Comparison of ENCODE assay signal across 18 cellular contexts in genomic region chr4:119648398-119648797, GRCh38. TPM values are rescaled to one million over a fixed set of nuclear protein-coding genes. Genes with fewer than 3 reads are reported as not detected.
DNase-seq lines count a peak whose midpoint lies in the region; ATAC-seq, FAIRE-seq and TF ChIP-seq lines count a peak whose summit lies in the region.
"Had no signal": no experiment of that assay in that cellular context is flagged by ENCODE, and none has a peak within 500 bp of the region (broad histone marks: within the 10 kb centered on the region; RNA-seq: fewer than 3 reads in every experiment).

No MANE protein-coding gene starts in this region.

- no peaks in the 10 kb centered on the region for H3K27me3 ChIP-seq in IMR-90 (ENCODE audit: control insufficient read depth, insufficient read depth, low read length)
- H3K27me3 ChIP-seq in HepG2 (ENCODE audit: control insufficient read depth in 1 of 2, insufficient read depth in 2 of 2, low read length in 2 of 2) = no peaks in the 10 kb centered on the region

- DNase-seq in IMR-90 (no peak), HepG2 (ENCODE audit: low spot score) (peak; percentile 29), activated gamma-delta T cell treated with Interleukin-2 at 50 U/mL for 16 hours (no peak), chondrocyte (ENCODE audit: low spot score) (no peak), dedifferentiated amniotic fluid mesenchymal stem cell (ENCODE audit: extremely low spot score) (no peak)
- DNase-seq: C1 segment of cervical spinal cord; CD4-positive, alpha-beta memory T cell; COR-L47; DMS153; DND-41; GM23248; H7; HCEC 1CT had no signal

- H2BK20ac ChIP-seq in IMR-90 (ENCODE audit: low read depth, low read length) = peak overlapping the region; percentile 91

- peak overlapping the region; percentile 95 for H2AK5ac ChIP-seq in IMR-90 (ENCODE audit: low read depth, low read length)

- H3K14ac ChIP-seq in IMR-90 (replicated peaks; ENCODE audit: low read depth, low read length) = peak overlapping the region; percentile 77; the same call in 1 of the 2 replicates

- peak overlapping the region; percentile 20 for H2AK9ac ChIP-seq in IMR-90 (replicated peaks; ENCODE audit: low read depth, low read length, poor library complexity)

- TF ChIP-seq POLR2A in IMR-90 (IDR thresholded peaks at IDR 0.05; ENCODE audit: low read depth, low read length) = no peak
- no peak for TF ChIP-seq POLR2A in HepG2 (IDR thresholded peaks at IDR 0.05; ENCODE audit: insufficient read depth in 1 of 2, low read depth in 2 of 2, low read length in 2 of 2)

- ATAC-seq in IMR-90 (ENCODE audit: low read depth) (no peak), HepG2 (peak; percentile 90)

- dilution Hi-C loops in IMR-90 (cut with HindIII; ENCODE audit: low sequenced_read_pairs, unreplicated experiment) = no loop called here

- no TSS peak for BruUV-seq in IMR-90 (replicated peaks; lab: Mats Ljungman, UMichigan)
- no TSS peak for BruUV-seq in HepG2 (replicated peaks; lab: Mats Ljungman, UMichigan)

- peaks cover 33% of the 10 kb centered on the region for H3K4me1 Mint-ChIP-seq in nephron
- H3K4me1 Mint-ChIP-seq in chondrocyte (ENCODE audit: low read depth) = peaks cover 18% of the 10 kb centered on the region

- TF ChIP-seq CTCF in IMR-90 (conservative IDR thresholded peaks at IDR 0.05; ENCODE audit: low read depth, low read length) (no peak), HepG2 (CRISPR knock-in tag; IDR thresholded peaks at IDR 0.05) (no peak), nephron (IDR thresholded peaks at IDR 0.05; ENCODE audit: unreplicated experiment in 3 of 3) (no peak), chondrocyte (IDR thresholded peaks at IDR 0.05) (no peak)

- H3K18ac ChIP-seq in IMR-90 (ENCODE audit: low read depth, low read length) = peak overlapping the region; percentile 76

- H3K56ac ChIP-seq in IMR-90 (ENCODE audit: extremely low read depth, insufficient read depth, low read length) = no peak overlapping the region

- H3K36me3 Mint-ChIP-seq in nephron (ENCODE audit: low read depth) = no peaks in the 10 kb centered on the region
- no peaks in the 10 kb centered on the region for H3K36me3 Mint-ChIP-seq in chondrocyte (ENCODE audit: low read depth)
- H3K36me3 Mint-ChIP-seq: CD4-positive, alpha-beta memory T cell had no signal

- H3K4me3 ChIP-seq in IMR-90 (ENCODE audit: insufficient read depth, low read depth, low read length) (no peak overlapping the region), HepG2 (replicated peaks in 1 of 3; ENCODE audit: insufficient read depth in 1 of 3, low read depth in 2 of 3, low read length in 3 of 3) (no peak overlapping the region)
- H3K4me3 ChIP-seq: GM23248 had no signal

- H3K27ac ChIP-seq in IMR-90 (ENCODE audit: insufficient read depth, low read length) (no peak overlapping the region), HepG2 (ENCODE audit: extremely low read length, insufficient read depth, low read length) (no peak overlapping the region)
- H3K27ac ChIP-seq: GM23248 had no signal

- H3K9ac ChIP-seq in IMR-90 (ENCODE audit: low read depth, low read length) (no peak overlapping the region), HepG2 (ENCODE audit: insufficient read depth, low read depth, low read length) (no peak overlapping the region)
- H3K9ac ChIP-seq: GM23248 had no signal

- H4K5ac ChIP-seq in IMR-90 (ENCODE audit: low read depth, low read length) = peak overlapping the region; percentile 68; the same call in 1 of the 2 replicates

- no peaks in the 10 kb centered on the region for H3K9me3 ChIP-seq in IMR-90 (ENCODE audit: control insufficient read depth, insufficient read depth, low read length)
- H3K9me3 ChIP-seq in HepG2 (ENCODE audit: low read length) = no peaks in the 10 kb centered on the region

- H2BK15ac ChIP-seq in IMR-90 (ENCODE audit: low read depth, low read length) = peak overlapping the region; percentile 99; the same call in 2 of the 3 replicates

- peak; percentile 80 for FAIRE-seq in HepG2 (lab: Jason Lieb, UNC)
- FAIRE-seq: G401.6, GM12892, GM19239, H1 had no signal

- peak overlapping the region; percentile 6 to 59; a peak in 3 of 4 replicates for H4K8ac ChIP-seq in IMR-90 (ENCODE audit: low read depth in 2 of 2, low read length in 2 of 2)

- peak overlapping the region; percentile 49 for H2BK5ac ChIP-seq in IMR-90 (ENCODE audit: low read depth, low read length, poor library complexity, severe bottlenecking)

- peak overlapping the region; percentile 67 for H2BK120ac ChIP-seq in IMR-90 (ENCODE audit: low read depth, low read length)

- H3K9me1 ChIP-seq in IMR-90 (ENCODE audit: insufficient read depth, low read length) = 0 out of 2 replicates have a peak, but pooled peaks cover 9% of the 10 kb centered on the region

- H3K4me2 ChIP-seq in IMR-90 (ENCODE audit: low read depth, low read length) = no peak overlapping the region
- no peak overlapping the region for H3K4me2 ChIP-seq in HepG2 (ENCODE audit: low read depth, low read length)

- H4K20me1 ChIP-seq in IMR-90 (ENCODE audit: insufficient read depth, low read length) = no peaks in the 10 kb centered on the region
- no peaks in the 10 kb centered on the region for H4K20me1 ChIP-seq in HepG2 (ENCODE audit: insufficient read depth, low read length)

- H3K27ac Mint-ChIP-seq in nephron (peak overlapping the region in 2 of 3 experiments; percentile 48 to 98), chondrocyte (ENCODE audit: unreplicated experiment) (no peak overlapping the region)
- H3K27ac Mint-ChIP-seq: CD4-positive, alpha-beta memory T cell had no signal

- no peaks in the 10 kb centered on the region for H3K36me3 ChIP-seq in IMR-90 (ENCODE audit: control insufficient read depth, insufficient read depth, low read length)
- no peaks in the 10 kb centered on the region for H3K36me3 ChIP-seq in HepG2 (replicated peaks in 1 of 2; ENCODE audit: control insufficient read depth in 1 of 2, insufficient read depth in 2 of 2, low read length in 2 of 2)

- WGBS in IMR-90 (ENCODE audit: extremely low coverage in 2 of 2, insufficient read length in 1 of 2), 2 experiments = no CpG with 5 or more reads among the region's 2 CpGs
- 0% methylated on average over 2 of the region's 2 CpGs for WGBS in HepG2 (ENCODE audit: low lambda C conversion rate)

- TF ChIP-seq EP300 in HepG2 (IDR thresholded peaks at IDR 0.05; ENCODE audit: low read depth in 2 of 2, low read length in 2 of 2) (no peak; a peak in 1 of 4 replicates), HepG2 (CRISPR knock-in tag; IDR thresholded peaks at IDR 0.05; ENCODE audit: borderline replicate concordance) (no peak)

- H3K27me3 Mint-ChIP-seq in nephron (ENCODE audit: low read depth) (no peaks in the 10 kb centered on the region), chondrocyte (ENCODE audit: low read depth) (no peaks in the 10 kb centered on the region)

- intact Hi-C loops in IMR-90 (cut with micrococcal nuclease) (no loop called here), HepG2 (cut with micrococcal nuclease; ENCODE audit: unreplicated experiment) (loop anchor here (5.0 kb wide), 1 partner anchor 139 kb away; no protein-coding TSS in a partner anchor)

- H3K9me3 Mint-ChIP-seq in nephron (no peaks in the 10 kb centered on the region), chondrocyte (ENCODE audit: low read depth) (peaks cover 2% of the 10 kb centered on the region)

- H3K4me3 Mint-ChIP-seq in nephron (no peak overlapping the region), chondrocyte (ENCODE audit: unreplicated experiment) (no peak overlapping the region)
- H3K4me3 Mint-ChIP-seq: CD4-positive, alpha-beta memory T cell had no signal

- CTCF ChIA-PET in IMR-90 (lab: Yijun Ruan, JAX) = no interaction called here
- CTCF ChIA-PET in HepG2 (lab: Yijun Ruan, JAX; ENCODE audit: low intra/inter-chr PET ratio, low total read pairs) = no interaction called here

- H2AFZ ChIP-seq in IMR-90 (replicated peaks; ENCODE audit: low read length, poor library complexity) (no peak overlapping the region), HepG2 (ENCODE audit: low read length) (no peak overlapping the region)

- H4K91ac ChIP-seq in IMR-90 (ENCODE audit: insufficient read depth, low read depth, low read length) = peak overlapping the region; percentile 81

- in situ Hi-C loops in IMR-90 (cut with MboI; ENCODE audit: low sequenced_read_pairs) (no loop called here), HepG2 (cut with HindIII; ENCODE audit: extremely low pct_ligation_motif_present, low pct_unique_long_range_greater_than_20kb) (loop anchor here (25.0 kb wide), 1 partner anchor 661 kb away; no protein-coding TSS in a partner anchor)

- H3K79me2 ChIP-seq in HepG2 (ENCODE audit: insufficient read depth, low read length) = no peaks in the 10 kb centered on the region

- TF ChIP-seq RAD21 in IMR-90 (IDR thresholded peaks at IDR 0.05; ENCODE audit: low read length) = no peak
- TF ChIP-seq RAD21 in HepG2 (CRISPR knock-in tag; IDR thresholded peaks at IDR 0.05) = no peak

- POLR2A ChIA-PET in IMR-90 (lab: Charles Lee; ENCODE audit: unreplicated experiment) = no interaction called here
- POLR2A ChIA-PET in HepG2 (lab: Yijun Ruan, JAX) = no interaction called here

- peak overlapping the region; percentile 84 for H3K4ac ChIP-seq in IMR-90 (ENCODE audit: low read depth, low read length)

- 0 out of 4 replicates have a peak, but pooled peaks cover 0 to 4% of the 10 kb centered on the region in 2 experiments for H3K79me1 ChIP-seq in IMR-90 (ENCODE audit: low read depth in 1 of 2, low read length in 2 of 2)

- H3K4me1 ChIP-seq in IMR-90 (ENCODE audit: control insufficient read depth, insufficient read depth, low read length) (peaks cover 15% of the 10 kb centered on the region), HepG2 (ENCODE audit: insufficient read depth, low read length) (peaks cover 9% of the 10 kb centered on the region)

- H3K23ac ChIP-seq in IMR-90 (ENCODE audit: low read depth, low read length) = peak overlapping the region; percentile 27; the same call in 1 of the 2 replicates

RNA-seq across cellular contexts. Expression of gene PDE5A, which starts 19.8 kb away (rescaled TPM):
- total RNA-seq in IMR-90 (2012; rRNA removed) = 567 and 770 TPM in 2 replicates
- 71.5 and 101 TPM in 2 replicates for polyA plus RNA-seq in IMR-90 (2012; rRNA removed)
- polyA plus RNA-seq in IMR-90 (2012; cell fraction: cytosol; rRNA removed) = 25.9 and 36.3 TPM in 2 replicates
- polyA plus RNA-seq in IMR-90 (2012; cell fraction: nucleus; rRNA removed; ENCODE audit: low replicate concordance) = 34.7 and 324 TPM in 2 replicates
- total RNA-seq in HepG2 (2016; rRNA removed; fragmentation: Illumina TruSeq; extraction: Trizol) = 0.44 and 0.53 TPM in 2 replicates
- 0.51 TPM in 1 of 2 replicates, not detected in the other for total RNA-seq in HepG2 (2016; cell fraction: cytosol; rRNA removed; fragmentation: Illumina TruSeq; extraction: Trizol; ENCODE audit: low read depth)
- total RNA-seq in HepG2 (2016; cell fraction: insoluble cytoplasmic fraction; rRNA removed; fragmentation: Illumina TruSeq; extraction: Trizol) = 0.06 and 0.61 TPM in 2 replicates
- 0.15 and 0.17 TPM in 2 replicates for total RNA-seq in HepG2 (2016; cell fraction: membrane; rRNA removed; fragmentation: Illumina TruSeq; extraction: Trizol)
- total RNA-seq in HepG2 (2016; cell fraction: nucleus; rRNA removed; fragmentation: Illumina TruSeq; extraction: Trizol) = 0.43 and 1.3 TPM in 2 replicates
- polyA plus RNA-seq in HepG2 (2011; rRNA removed) = 0.20 and 0.22 TPM in 2 replicates
- polyA plus RNA-seq in HepG2 (2011; cell fraction: cytosol; rRNA removed) = 0.03 and 0.05 TPM in 2 replicates
- 0.16 and 0.35 TPM in 2 replicates for polyA plus RNA-seq in HepG2 (2011; cell fraction: nucleus; rRNA removed)
- polyA plus RNA-seq in HepG2 (2012) = 1.8 and 2.2 TPM in 2 replicates
- polyA plus RNA-seq in HepG2 (2016; cell fraction: cytosol; fragmentation: Illumina TruSeq; extraction: Trizol; ENCODE audit: low read depth) = not detected in 2 replicates
- polyA plus RNA-seq in HepG2 (2016; cell fraction: insoluble cytoplasmic fraction; fragmentation: Illumina TruSeq; extraction: Trizol; ENCODE audit: low read depth) = 0.08 and 0.11 TPM in 2 replicates
- 0.10 TPM in 1 of 2 replicates, not detected in the other for polyA plus RNA-seq in HepG2 (2016; cell fraction: membrane; fragmentation: Illumina TruSeq; extraction: Trizol; ENCODE audit: low read depth)
- 0.07 and 0.12 TPM in 2 replicates for polyA plus RNA-seq in HepG2 (2016; cell fraction: nucleus; fragmentation: Illumina TruSeq; extraction: Trizol; ENCODE audit: insufficient read depth, low read depth)
- 0.38 and 0.82 TPM in 2 replicates for polyA minus RNA-seq in HepG2 (2011; rRNA and poly(A)+ RNA removed; ENCODE audit: low replicate concordance)
- 0.89 and 1.4 TPM in 2 replicates for polyA minus RNA-seq in HepG2 (2011; cell fraction: cytosol; rRNA and poly(A)+ RNA removed)
- 0.39 and 1.4 TPM in 2 replicates for polyA minus RNA-seq in HepG2 (2011; cell fraction: nucleus; rRNA and poly(A)+ RNA removed)
- total RNA-seq in chondrocyte = 7.0 to 21.8 TPM (median 17.0 TPM) in 3 replicates

Comparison
In these comparisons a context has a peak if more than half of its experiments do, and no peak if none do; other contexts are left out.
1. RNA of gene PDE5A, which starts 19.8 kb away (total RNA-seq): 567 to 770 TPM in IMR-90; 7.0 to 21.8 TPM in chondrocyte and 0.06 to 1.3 TPM in HepG2; every median in the first group is over 10 times any median in the second.